13 cellular contexts compared by ENCODE assay signal in the genomic region with DNA sequence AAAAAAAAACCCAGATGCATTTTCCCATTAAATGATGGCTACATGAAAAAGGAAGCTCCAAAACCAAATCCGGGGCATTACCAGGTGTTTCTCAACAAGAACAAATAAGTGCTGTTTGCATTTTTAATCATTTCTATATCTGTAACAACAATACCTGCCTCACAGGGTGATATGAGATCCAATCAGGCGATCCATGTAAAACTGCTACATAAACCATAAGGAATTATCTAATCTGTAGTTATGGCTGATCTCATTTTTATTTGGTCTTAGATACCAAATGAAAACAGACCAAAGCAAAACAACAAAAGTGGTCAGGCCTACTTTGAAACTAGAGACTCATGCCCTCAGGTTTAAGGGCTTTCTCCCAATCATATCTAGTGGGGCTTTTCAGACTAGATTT. TPM values are rescaled to one million over a fixed set of nuclear protein-coding genes. Genes with fewer than 3 reads are reported as not detected.
A peak's percentile ranks its signal among the peaks of the same experiment; 100 is the strongest.
DNase-seq lines count a peak whose midpoint lies in the region; ATAC-seq, FAIRE-seq and TF ChIP-seq lines count a peak whose summit lies in the region.
"Had no signal": no experiment of that assay in that cellular context is flagged by ENCODE, and none has a peak within 500 bp of the region (broad histone marks: within the 10 kb centered on the region; RNA-seq: fewer than 3 reads in every experiment).

No MANE protein-coding gene starts in this region.

- FAIRE-seq in small intestine (lab: Jason Lieb, UNC) (no peak), GM12891 (lab: Jason Lieb, UNC) (no peak)

- peaks cover 85% of the 10 kb centered on the region for H3K4me1 Mint-ChIP-seq in activated CD8-positive, alpha-beta T cell treated with anti-CD3 and anti-CD28 coated beads for 36 hours (ENCODE audit: low read depth)
- peaks cover 84% of the 10 kb centered on the region for H3K4me1 Mint-ChIP-seq in activated CD8-positive, alpha-beta T cell treated with anti-CD3 and anti-CD28 coated beads, Interleukin-2, amount 10 ng/mL, durations not matched to agents 7 days and 5 days (ENCODE audit: low read depth)
- peaks cover 88% of the 10 kb centered on the region for H3K4me1 Mint-ChIP-seq in HFFc6 (ENCODE audit: low read depth)
- peaks cover 93% of the 10 kb centered on the region for H3K4me1 Mint-ChIP-seq in activated naive CD8-positive, alpha-beta T cell treated with anti-CD3 and anti-CD28 coated beads, Interleukin-2, amount 50 U/mL, for 24 hours

- no peak overlapping the region for H3K27ac ChIP-seq in small intestine (ENCODE audit: low read depth in 1 of 2, low read length in 1 of 2)

- 22 to 64% (median 35%) methylated on average over 2 of the region's 2 CpGs for WGBS in small intestine, 3 donors

- POLR2A ChIA-PET in activated CD8-positive, alpha-beta T cell treated with anti-CD3 and anti-CD28 coated beads for 36 hours (lab: Charles Lee) = interaction anchor here (0.8 to 5.2 kb wide), 5 partner anchors 10 to 27 kb away, joined by 3 to 31 read pairs (median 4); no protein-coding TSS in a partner anchor
- POLR2A ChIA-PET in activated CD8-positive, alpha-beta T cell treated with anti-CD3 and anti-CD28 coated beads, Interleukin-2, amount 10 ng/mL, durations not matched to agents 7 days and 5 days (lab: Charles Lee) = no interaction called here

- peaks cover 10 to 24% of the 10 kb centered on the region in 2 donors for H3K4me1 ChIP-seq in small intestine (ENCODE audit: control insufficient read depth in 2 of 2, insufficient read depth in 1 of 2, low read depth in 1 of 2, low read length in 1 of 2)

- peak overlapping the region; percentile 96 for H3K27ac Mint-ChIP-seq in activated CD8-positive, alpha-beta T cell treated with anti-CD3 and anti-CD28 coated beads for 36 hours
- no peak overlapping the region for H3K27ac Mint-ChIP-seq in activated CD8-positive, alpha-beta T cell treated with anti-CD3 and anti-CD28 coated beads, Interleukin-2, amount 10 ng/mL, durations not matched to agents 7 days and 5 days
- peak overlapping the region; percentile 93 for H3K27ac Mint-ChIP-seq in HFFc6
- H3K27ac Mint-ChIP-seq in activated naive CD8-positive, alpha-beta T cell treated with anti-CD3 and anti-CD28 coated beads, Interleukin-2, amount 50 U/mL, for 24 hours = peak overlapping the region; percentile 92

- no peaks in the 10 kb centered on the region for H3K36me3 ChIP-seq in small intestine (ENCODE audit: control insufficient read depth in 2 of 2, insufficient read depth in 2 of 2, low read length in 2 of 2)

- H3K9me3 Mint-ChIP-seq in activated CD8-positive, alpha-beta T cell treated with anti-CD3 and anti-CD28 coated beads for 36 hours = peaks cover 3% of the 10 kb centered on the region
- H3K9me3 Mint-ChIP-seq in activated CD8-positive, alpha-beta T cell treated with anti-CD3 and anti-CD28 coated beads, Interleukin-2, amount 10 ng/mL, durations not matched to agents 7 days and 5 days (ENCODE audit: insufficient read depth) = peaks cover 3% of the 10 kb centered on the region
- H3K9me3 Mint-ChIP-seq in HFFc6 = no peaks in the 10 kb centered on the region
- H3K9me3 Mint-ChIP-seq in activated naive CD8-positive, alpha-beta T cell treated with anti-CD3 and anti-CD28 coated beads, Interleukin-2, amount 50 U/mL, for 24 hours = peaks cover 4% of the 10 kb centered on the region

- no peak for TF ChIP-seq CTCF in activated CD8-positive, alpha-beta T cell treated with anti-CD3 and anti-CD28 coated beads for 36 hours (IDR thresholded peaks at IDR 0.05)
- no peak for TF ChIP-seq CTCF in HFFc6 (IDR thresholded peaks at IDR 0.05)
- no peak for TF ChIP-seq CTCF in GM13977 (IDR thresholded peaks at IDR 0.05; ENCODE audit: extremely low read depth, insufficient read depth, missing control alignments)

- TF ChIP-seq POLR2A in GM12891 (IDR thresholded peaks at IDR 0.05; ENCODE audit: low read depth, low read length) = no peak

- CTCF ChIA-PET in activated CD8-positive, alpha-beta T cell treated with anti-CD3 and anti-CD28 coated beads for 36 hours (lab: Charles Lee) = interaction anchor here (0.7 to 1.4 kb wide), 3 partner anchors 9 to 19 kb away, joined by 3 to 4 read pairs (median 4); no protein-coding TSS in a partner anchor
- CTCF ChIA-PET in activated CD8-positive, alpha-beta T cell treated with anti-CD3 and anti-CD28 coated beads, Interleukin-2, amount 10 ng/mL, durations not matched to agents 7 days and 5 days (lab: Charles Lee) = interaction anchor here (0.7 to 3.1 kb wide), 10 partner anchors 8 to 112 kb away, joined by 3 to 12 read pairs (median 4); a partner anchor contains a TSS

- no peak for DNase-seq in activated CD8-positive, alpha-beta T cell treated with anti-CD3 and anti-CD28 coated beads for 36 hours
- DNase-seq in activated CD8-positive, alpha-beta T cell treated with anti-CD3 and anti-CD28 coated beads, Interleukin-2, amount 10 ng/mL, durations not matched to agents 7 days and 5 days = no peak
- DNase-seq in HFFc6 (no peak), small intestine (peak; percentile 13), GM13977 (ENCODE audit: low spot score) (no peak), GM12891 (ENCODE audit: insufficient read length, low spot score) (no peak), mesenteric fat pad (ENCODE audit: low spot score) (no peak)
- no peak for DNase-seq in activated naive CD8-positive, alpha-beta T cell treated with anti-CD3 and anti-CD28 coated beads, Interleukin-2, amount 50 U/mL, for 24 hours
- DNase-seq: NCI-H2171 treated with DMSO at 0.1 percent for 48 hours, occipital lobe, SK-N-SH had no signal

- no peak overlapping the region for H3K4me3 ChIP-seq in small intestine (ENCODE audit: low read depth in 1 of 2, low read length in 2 of 2)
- H3K4me3 ChIP-seq: lung, skin epidermis had no signal

- in situ Hi-C loops in GM13977 (cut with MboI; ENCODE audit: low pct_unique_long_range_greater_than_20kb, low sequenced_read_pairs, unreplicated experiment) = no loop called here

- no peak for ATAC-seq in activated CD8-positive, alpha-beta T cell treated with anti-CD3 and anti-CD28 coated beads for 36 hours
- no peak for ATAC-seq in activated CD8-positive, alpha-beta T cell treated with anti-CD3 and anti-CD28 coated beads, Interleukin-2, amount 10 ng/mL, durations not matched to agents 7 days and 5 days
- no peak for ATAC-seq in activated naive CD8-positive, alpha-beta T cell treated with anti-CD3 and anti-CD28 coated beads, Interleukin-2, amount 50 U/mL, for 24 hours

- no peaks in the 10 kb centered on the region for H3K27me3 ChIP-seq in small intestine (ENCODE audit: control insufficient read depth in 2 of 2, insufficient read depth in 2 of 2, low read length in 2 of 2)

- no peaks in the 10 kb centered on the region for H3K27me3 Mint-ChIP-seq in activated CD8-positive, alpha-beta T cell treated with anti-CD3 and anti-CD28 coated beads for 36 hours
- H3K27me3 Mint-ChIP-seq in activated CD8-positive, alpha-beta T cell treated with anti-CD3 and anti-CD28 coated beads, Interleukin-2, amount 10 ng/mL, durations not matched to agents 7 days and 5 days (ENCODE audit: low read depth) = no peaks in the 10 kb centered on the region
- H3K27me3 Mint-ChIP-seq in HFFc6 (ENCODE audit: insufficient read depth) = no peaks in the 10 kb centered on the region
- H3K27me3 Mint-ChIP-seq in activated naive CD8-positive, alpha-beta T cell treated with anti-CD3 and anti-CD28 coated beads, Interleukin-2, amount 50 U/mL, for 24 hours = no peaks in the 10 kb centered on the region

- no peaks in the 10 kb centered on the region for H3K9me3 ChIP-seq in small intestine (ENCODE audit: control insufficient read depth, low read depth)

- H3K36me3 Mint-ChIP-seq in activated CD8-positive, alpha-beta T cell treated with anti-CD3 and anti-CD28 coated beads for 36 hours (ENCODE audit: low read depth) = peaks cover 78% of the 10 kb centered on the region
- peaks cover 72% of the 10 kb centered on the region for H3K36me3 Mint-ChIP-seq in activated CD8-positive, alpha-beta T cell treated with anti-CD3 and anti-CD28 coated beads, Interleukin-2, amount 10 ng/mL, durations not matched to agents 7 days and 5 days (ENCODE audit: low read depth)
- peaks cover 35% of the 10 kb centered on the region for H3K36me3 Mint-ChIP-seq in HFFc6 (ENCODE audit: low read depth)
- peaks cover 53% of the 10 kb centered on the region for H3K36me3 Mint-ChIP-seq in activated naive CD8-positive, alpha-beta T cell treated with anti-CD3 and anti-CD28 coated beads, Interleukin-2, amount 50 U/mL, for 24 hours (ENCODE audit: low read depth)

- intact Hi-C loops in activated CD8-positive, alpha-beta T cell treated with anti-CD3 and anti-CD28 coated beads for 36 hours (cut with micrococcal nuclease) = no loop called here

- H3K4me3 Mint-ChIP-seq in activated CD8-positive, alpha-beta T cell treated with anti-CD3 and anti-CD28 coated beads for 36 hours = no peak overlapping the region
- no peak overlapping the region for H3K4me3 Mint-ChIP-seq in activated CD8-positive, alpha-beta T cell treated with anti-CD3 and anti-CD28 coated beads, Interleukin-2, amount 10 ng/mL, durations not matched to agents 7 days and 5 days
- peak overlapping the region; percentile 78 for H3K4me3 Mint-ChIP-seq in HFFc6
- no peak overlapping the region for H3K4me3 Mint-ChIP-seq in activated naive CD8-positive, alpha-beta T cell treated with anti-CD3 and anti-CD28 coated beads, Interleukin-2, amount 50 U/mL, for 24 hours

TF ChIP-seq in GM12891, 5 proteins besides CTCF, POLR2A, EP300 and RAD21:
- TF ChIP-seq SPI1 (IDR thresholded peaks at IDR 0.05; ENCODE audit: low read depth, low read length) = no peak
- no peak for TF ChIP-seq PAX5 (IDR thresholded peaks at IDR 0.05; ENCODE audit: insufficient read depth, low read length, severe bottlenecking)
- no peak for TF ChIP-seq TAF1 (IDR thresholded peaks at IDR 0.05; ENCODE audit: low read depth, low read length)
- TF ChIP-seq POU2F2 (IDR thresholded peaks at IDR 0.05; ENCODE audit: low read depth, low read length) = no peak
- TF ChIP-seq POLR2AphosphoS5 (IDR thresholded peaks at IDR 0.05; ENCODE audit: low read depth, low read length) = no peak

RNA-seq across cellular contexts. Expression of a gene that starts 28.3 kb away (rescaled TPM):
- total RNA-seq in activated CD8-positive, alpha-beta T cell treated with anti-CD3 and anti-CD28 coated beads for 36 hours = 100 to 1,000 TPM; 250 to 253 TPM
- total RNA-seq in activated CD8-positive, alpha-beta T cell treated with anti-CD3 and anti-CD28 coated beads, Interleukin-2, amount 10 ng/mL, durations not matched to agents 7 days and 5 days = 100 to 1,000 TPM; 206 to 209 TPM
- 100 to 1,000 TPM; 161 to 200 (median 173) TPM for total RNA-seq in HFFc6 (2021; fragmentation: NEBNext Ultra II Directional; extraction: Animal tissue kit (Norgen Biotek cat#: 25700))
- polyA plus RNA-seq in small intestine = 10 to 100 TPM; 52.3 to 78.1 (median 61.0) TPM
- polyA plus RNA-seq in GM12891 (2012; ENCODE audit: low read depth, missing spikeins) = 96.3 TPM
- 127 TPM for total RNA-seq in mesenteric fat pad
